ENCODE assay signal across 19 cellular contexts in the genomic region with DNA sequence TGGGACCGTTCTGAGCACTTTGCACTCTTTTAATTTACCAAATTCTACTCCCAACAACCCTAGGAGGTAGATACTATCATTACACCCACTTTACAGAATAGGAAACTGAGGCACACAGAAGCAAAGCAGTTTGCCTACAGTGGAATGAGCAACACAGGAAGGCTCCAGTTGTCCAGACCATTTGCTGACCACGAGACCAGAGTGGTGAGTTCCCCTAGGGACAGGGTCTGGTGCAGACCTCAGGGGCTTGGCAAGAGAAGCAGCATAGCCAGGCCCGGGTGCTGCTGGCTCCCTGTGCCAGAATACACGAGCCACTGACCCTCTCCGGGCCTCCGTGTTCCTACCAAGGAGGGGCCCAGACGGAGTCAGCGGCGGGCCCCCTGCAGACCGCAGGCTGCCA. TPM values are rescaled to one million over a fixed set of nuclear protein-coding genes. Genes with fewer than 3 reads are reported as not detected.
DNase-seq lines count a peak whose midpoint lies in the region; ATAC-seq and TF ChIP-seq lines count a peak whose summit lies in the region.
"Had no signal": no experiment of that assay in that cellular context is flagged by ENCODE, and none has a peak within 500 bp of the region (broad histone marks: within the 10 kb centered on the region; RNA-seq: fewer than 3 reads in every experiment).

No MANE protein-coding gene starts in this region.

- H3K9me3 Mint-ChIP-seq in immature natural killer cell = no peaks in the 10 kb centered on the region
- H3K9me3 Mint-ChIP-seq in MCF 10A (ENCODE audit: unreplicated experiment) = no peaks in the 10 kb centered on the region

- ATAC-seq in left ventricle myocardium superior = no peak

- H3K4me3 ChIP-seq in left ventricle myocardium inferior (no peak overlapping the region), vagina (no peak overlapping the region)
- H3K4me3 ChIP-seq: HAP-1, SJSA1 had no signal

- no peaks in the 10 kb centered on the region for H3K9me3 ChIP-seq in left ventricle myocardium inferior (replicated peaks)
- H3K9me3 ChIP-seq in vagina = no peaks in the 10 kb centered on the region
- H3K9me3 ChIP-seq: Caco-2, HAP-1, SJSA1 had no signal

- peak overlapping the region; percentile 73 for H3K27ac ChIP-seq in left ventricle myocardium inferior (replicated peaks)
- peak overlapping the region; percentile 7 for H3K27ac ChIP-seq in vagina
- H3K27ac ChIP-seq: SJSA1 had no signal

- CTCF ChIA-PET in MCF 10A (lab: Yijun Ruan, JAX) = no interaction called here

- H3K27me3 ChIP-seq in left ventricle myocardium inferior (ENCODE audit: low read depth) (no peaks in the 10 kb centered on the region), vagina (no peaks in the 10 kb centered on the region)
- H3K27me3 ChIP-seq: SJSA1 had no signal

- no TSS peak for BruUV-seq in MCF 10A (replicated peaks; lab: Mats Ljungman, UMichigan)

- no peak for TF ChIP-seq CTCF in left ventricle myocardium inferior (IDR thresholded peaks at IDR 0.05; ENCODE audit: borderline replicate concordance)
- TF ChIP-seq CTCF in vagina (IDR thresholded peaks at IDR 0.05) = no peak
- no peak for TF ChIP-seq CTCF in MCF 10A (IDR thresholded peaks at IDR 0.05; ENCODE audit: unreplicated experiment)

- H3K27ac Mint-ChIP-seq in immature natural killer cell (peak overlapping the region; percentile 46 to 99 (median 66)), MCF 10A (ENCODE audit: low read depth, unreplicated experiment) (no peak overlapping the region)

- intact Hi-C loops in left ventricle myocardium inferior (cut with micrococcal nuclease) (no loop called here), left ventricle myocardium superior (cut with micrococcal nuclease) (no loop called here), vagina (cut with DNase I) (no loop called here), MCF 10A (cut with micrococcal nuclease) (no loop called here)

- POLR2A ChIA-PET in MCF 10A (lab: Yijun Ruan, JAX) = no interaction called here

- H3K27me3 Mint-ChIP-seq in immature natural killer cell (ENCODE audit: low read depth in 3 of 3) (peaks cover 8 to 23% (median 16%) of the 10 kb centered on the region in 3 donors), MCF 10A (ENCODE audit: insufficient read depth, unreplicated experiment) (no peaks in the 10 kb centered on the region)

- no peak for DNase-seq in left ventricle myocardium inferior
- DNase-seq in left ventricle myocardium superior = no peak
- peak; percentile 37 for DNase-seq in LHCN-M2 (ENCODE audit: low read depth)
- no peak for DNase-seq in immature natural killer cell
- no peak for DNase-seq in vagina (ENCODE audit: extremely low spot score in 2 of 2)
- no peak for DNase-seq in KG1 (lab: John Stamatoyannopoulos, UW)
- no peak for DNase-seq in NCI-H82 treated with DMSO at 0.1 percent for 48 hours (lab: John Stamatoyannopoulos, UW; ENCODE audit: unreplicated experiment)
- DNase-seq in MCF 10A (ENCODE audit: unreplicated experiment) = no peak
- DNase-seq: 8988T, Caco-2, DMS153, EL, NCI-H1417 treated with DMSO at 0.1 percent for 48 hours, NCI-H2029 treated with DMSO at 0.1 percent for 48 hours, NCI-H524 had no signal

- H3K4me1 Mint-ChIP-seq in immature natural killer cell (peaks cover 50 to 55% of the 10 kb centered on the region in 2 donors), MCF 10A (ENCODE audit: insufficient read depth, unreplicated experiment) (no peaks in the 10 kb centered on the region)

- H3K36me3 ChIP-seq in left ventricle myocardium inferior (peaks cover 77% of the 10 kb centered on the region), vagina (peaks cover 0 to 36% of the 10 kb centered on the region in 2 donors)

- H3K4me3 Mint-ChIP-seq in immature natural killer cell (no peak overlapping the region), MCF 10A (ENCODE audit: unreplicated experiment) (no peak overlapping the region)

- no peak for TF ChIP-seq POLR2A in vagina (IDR thresholded peaks at IDR 0.05)

- H3K36me3 Mint-ChIP-seq in immature natural killer cell (peaks cover 3 to 11% (median 7%) of the 10 kb centered on the region in 3 donors), MCF 10A (ENCODE audit: insufficient read depth, unreplicated experiment) (no peaks in the 10 kb centered on the region)

- H3K4me1 ChIP-seq in left ventricle myocardium inferior (peaks cover 45% of the 10 kb centered on the region), vagina (peaks cover 35% of the 10 kb centered on the region)
- H3K4me1 ChIP-seq: Caco-2, HAP-1 had no signal

RNA-seq across cellular contexts. Expression of gene PLXND1, which starts 26.5 kb away (rescaled TPM):
- 45.5 TPM for total RNA-seq in left ventricle myocardium inferior
- total RNA-seq in left ventricle myocardium superior = 56.6 TPM
- total RNA-seq in LHCN-M2 (2014; rRNA removed) = 51.3 and 63.2 TPM in 2 replicates
- polyA plus RNA-seq in LHCN-M2 (2012) = 73.0 TPM
- polyA plus RNA-seq in immature natural killer cell = 10 to 100 TPM in 1 of 3 donors, 1 to 10 TPM in 2; 3.1 to 30.2 (median 6.1) TPM
- 96.5 TPM for total RNA-seq in vagina
- 5.6 and 6.2 TPM in 2 replicates for total RNA-seq in MCF 10A (2022)

RNA-seq across cellular contexts. Expression of gene H1-8, which starts 37.0 kb away (rescaled TPM):
- not detected for total RNA-seq in left ventricle myocardium inferior
- total RNA-seq in left ventricle myocardium superior = not detected
- not detected in 2 replicates for total RNA-seq in LHCN-M2 (2014; rRNA removed)
- not detected for polyA plus RNA-seq in LHCN-M2 (2012)
- polyA plus RNA-seq in immature natural killer cell = not detected
- not detected for total RNA-seq in vagina
- total RNA-seq in MCF 10A (2022) = not detected in 2 replicates
- total RNA-seq: Caco-2, HT-29, SJSA1 had no signal
- polyA plus RNA-seq: BJ had no signal

RNA-seq across cellular contexts. Expression of gene RHO, which starts 51.6 kb away (rescaled TPM):
- not detected for total RNA-seq in left ventricle myocardium inferior
- not detected for total RNA-seq in left ventricle myocardium superior
- not detected in 2 replicates for total RNA-seq in LHCN-M2 (2014; rRNA removed)
- not detected for polyA plus RNA-seq in LHCN-M2 (2012)
- not detected for polyA plus RNA-seq in immature natural killer cell
- not detected for total RNA-seq in vagina
- not detected in 2 replicates for total RNA-seq in MCF 10A (2022)
- total RNA-seq: Caco-2, HT-29, SJSA1 had no signal
- polyA plus RNA-seq: BJ had no signal
